Comparison of ENCODE assay signal across 19 cellular contexts in genomic region chr1:24349891-24350290, GRCh38. TPM values are rescaled to one million over a fixed set of nuclear protein-coding genes. Genes with fewer than 3 reads are reported as not detected.
DNase-seq lines count a peak whose midpoint lies in the region; FAIRE-seq and TF ChIP-seq lines count a peak whose summit lies in the region.
"Had no signal": no experiment of that assay in that cellular context is flagged by ENCODE, and none has a peak within 500 bp of the region (broad histone marks: within the 10 kb centered on the region; RNA-seq: fewer than 3 reads in every experiment).

No MANE protein-coding gene starts in this region.

- H2BK15ac ChIP-seq in mesenchymal stem cell (ENCODE audit: low read depth, poor library complexity, severe bottlenecking) = peak overlapping the region; percentile 19

- H4K8ac ChIP-seq in mesenchymal stem cell (ENCODE audit: low read length) = no peak overlapping the region

- no peak overlapping the region for H3K4me2 ChIP-seq in mammary epithelial cell (ENCODE audit: insufficient read depth, low read depth, low read length)
- no peak overlapping the region for H3K4me2 ChIP-seq in mesenchymal stem cell (ENCODE audit: low read length, poor library complexity, severe bottlenecking)

- no peak overlapping the region for H3K23ac ChIP-seq in mesenchymal stem cell (ENCODE audit: low read length in 2 of 2)

- H2BK120ac ChIP-seq in mesenchymal stem cell (ENCODE audit: low read depth, low read length) = no peak overlapping the region

- CTCF ChIA-PET in MCF 10A (lab: Yijun Ruan, JAX) = no interaction called here
- CTCF ChIA-PET in mammary epithelial cell (lab: Charles Lee; ENCODE audit: low non-redundant PET) = no interaction called here
- CTCF ChIA-PET in HEK293T (lab: Yijun Ruan, JAX) = interaction anchor here (0.5 kb wide), 1 partner anchor 151 kb away, joined by 3 read pairs; no protein-coding TSS in a partner anchor

- no peak overlapping the region for H3K4me3 ChIP-seq in mammary epithelial cell (replicated peaks in 1 of 3; ENCODE audit: insufficient read depth in 1 of 3, low read depth in 2 of 3, low read length in 3 of 3)
- no peak overlapping the region for H3K4me3 ChIP-seq in mesenchymal stem cell (ENCODE audit: insufficient read depth in 1 of 2, low read depth in 1 of 2, low read length in 2 of 2)

- no peak overlapping the region for H2BK12ac ChIP-seq in mesenchymal stem cell (ENCODE audit: low read length in 2 of 2)

- no peak overlapping the region for H3K27ac Mint-ChIP-seq in MCF 10A (ENCODE audit: low read depth, unreplicated experiment)
- peak overlapping the region; percentile 57 for H3K27ac Mint-ChIP-seq in activated naive CD4-positive, alpha-beta T cell treated with anti-CD3 and anti-CD28 coated beads, Interleukin-2, amount 50 U/mL, for 24 hours

- no peak overlapping the region for H3K27ac ChIP-seq in mammary epithelial cell (ENCODE audit: insufficient read depth, low read depth, low read length)
- H3K27ac ChIP-seq in mesenchymal stem cell (ENCODE audit: low read length, poor library complexity, severe bottlenecking) = no peak overlapping the region

- FAIRE-seq in urothelium cell line (lab: Jason Lieb, UNC) = peak; percentile 13

- WGBS in mammary epithelial cell (ENCODE audit: low coverage, missing lambda C conversion rate) = 80% methylated on average over 2 of the region's 2 CpGs
- 83% methylated on average over 2 of the region's 2 CpGs for WGBS in mesenchymal stem cell

- no peaks in the 10 kb centered on the region for H3K79me2 ChIP-seq in mammary epithelial cell (ENCODE audit: insufficient read depth, low read length)

- in situ Hi-C loops in mammary epithelial cell (cut with MboI; ENCODE audit: low sequenced_read_pairs in 2 of 2) = no loop called here

- no peaks in the 10 kb centered on the region for H3K36me3 ChIP-seq in mammary epithelial cell (ENCODE audit: insufficient read depth, low read length)
- no peaks in the 10 kb centered on the region for H3K36me3 ChIP-seq in mesenchymal stem cell (ENCODE audit: control insufficient read depth in 1 of 2, insufficient read depth in 2 of 2, low read depth in 1 of 2, low read length in 2 of 2)

- H2AFZ ChIP-seq in mammary epithelial cell (ENCODE audit: low read depth, low read length) (no peak overlapping the region), mesenchymal stem cell (ENCODE audit: low read depth, low read length) (no peak overlapping the region)

- H4K91ac ChIP-seq in mesenchymal stem cell (ENCODE audit: low read length) = no peak overlapping the region

- no peak overlapping the region for H3K4me3 Mint-ChIP-seq in MCF 10A (ENCODE audit: unreplicated experiment)
- no peak overlapping the region for H3K4me3 Mint-ChIP-seq in activated naive CD4-positive, alpha-beta T cell treated with anti-CD3 and anti-CD28 coated beads, Interleukin-2, amount 50 U/mL, for 24 hours
- H3K4me3 Mint-ChIP-seq: CD8-positive, alpha-beta memory T cell; effector memory CD8-positive, alpha-beta T cell; nephron progenitor cell had no signal

- H3K27me3 ChIP-seq in mammary epithelial cell (ENCODE audit: insufficient read depth, low read length) (no peaks in the 10 kb centered on the region), mesenchymal stem cell (ENCODE audit: control insufficient read depth in 1 of 2, insufficient read depth in 1 of 2, low read length in 2 of 2) (peaks cover 36 to 44% of the 10 kb centered on the region in 2 experiments)

- H3K9me3 ChIP-seq in mammary epithelial cell (replicated peaks; ENCODE audit: insufficient read depth, low read length) (no peaks in the 10 kb centered on the region), mesenchymal stem cell (ENCODE audit: control insufficient read depth, low read length) (no peaks in the 10 kb centered on the region)

- H3K79me1 ChIP-seq in mesenchymal stem cell (replicated peaks; ENCODE audit: low read length, poor library complexity, severe bottlenecking) = no peaks in the 10 kb centered on the region

- H3K18ac ChIP-seq in mesenchymal stem cell (ENCODE audit: low read depth in 1 of 2, low read length in 2 of 2) = no peak overlapping the region

- no peak overlapping the region for H3K4ac ChIP-seq in mesenchymal stem cell (ENCODE audit: low read depth in 1 of 2, low read length in 2 of 2)

- POLR2A ChIA-PET in MCF 10A (lab: Yijun Ruan, JAX) (no interaction called here), HEK293T (lab: Yijun Ruan, JAX) (interaction anchor here (1.0 kb wide), 1 partner anchor 39 kb away, joined by 3 read pairs; no protein-coding TSS in a partner anchor)

- H3K27me3 Mint-ChIP-seq in MCF 10A (ENCODE audit: insufficient read depth, unreplicated experiment) = no peaks in the 10 kb centered on the region
- no peaks in the 10 kb centered on the region for H3K27me3 Mint-ChIP-seq in activated naive CD4-positive, alpha-beta T cell treated with anti-CD3 and anti-CD28 coated beads, Interleukin-2, amount 50 U/mL, for 24 hours

- BruUV-seq in MCF 10A (replicated peaks; lab: Mats Ljungman, UMichigan) (no TSS peak), mammary epithelial cell (replicated peaks; lab: Mats Ljungman, UMichigan) (no TSS peak)

- no peak overlapping the region for H3K14ac ChIP-seq in mesenchymal stem cell (ENCODE audit: low read length in 2 of 2)

- DNase-seq in MCF 10A (ENCODE audit: unreplicated experiment) (peak; percentile 29), mammary epithelial cell (no peak), mesenchymal stem cell (no peak), urothelium cell line (ENCODE audit: low spot score) (no peak), activated gamma-delta T cell (lab: John Stamatoyannopoulos, UW) (no peak), NCI-H1436 (lab: John Stamatoyannopoulos, UW) (no peak), HEK293T (ENCODE audit: extremely low spot score) (no peak)
- DNase-seq: amniotic stem cell; CD8-positive, alpha-beta memory T cell; DND-41; effector memory CD8-positive, alpha-beta T cell; hippocampal formation; Karpas-422; kidney glomerular epithelial cell; NCI-H1105 treated with DMSO at 0.1 percent for 48 hours; NCI-H2171 treated with DMSO at 0.1 percent for 48 hours; nephron progenitor cell had no signal

- no peaks in the 10 kb centered on the region for H3K4me1 ChIP-seq in mammary epithelial cell (ENCODE audit: insufficient read depth, low read length)
- peaks cover 10% of the 10 kb centered on the region for H3K4me1 ChIP-seq in mesenchymal stem cell (ENCODE audit: control insufficient read depth, insufficient read depth, low read depth, low read length)

- peaks cover 9% of the 10 kb centered on the region for H3K36me3 Mint-ChIP-seq in MCF 10A (ENCODE audit: insufficient read depth, unreplicated experiment)
- H3K36me3 Mint-ChIP-seq in activated naive CD4-positive, alpha-beta T cell treated with anti-CD3 and anti-CD28 coated beads, Interleukin-2, amount 50 U/mL, for 24 hours = no peaks in the 10 kb centered on the region
- H3K36me3 Mint-ChIP-seq: CD8-positive, alpha-beta memory T cell had no signal

- H4K20me1 ChIP-seq in mammary epithelial cell (ENCODE audit: insufficient read depth, low read length) = no peaks in the 10 kb centered on the region

- no peak overlapping the region for H2BK5ac ChIP-seq in mesenchymal stem cell (ENCODE audit: low read depth, low read length, poor library complexity, severe bottlenecking)

- H3K9ac ChIP-seq in mammary epithelial cell (ENCODE audit: insufficient read depth, low read length) (no peak overlapping the region), mesenchymal stem cell (ENCODE audit: low read length) (no peak overlapping the region)

- H3K4me1 Mint-ChIP-seq in MCF 10A (ENCODE audit: insufficient read depth, unreplicated experiment) = peaks cover 14% of the 10 kb centered on the region
- peaks cover 34% of the 10 kb centered on the region for H3K4me1 Mint-ChIP-seq in activated naive CD4-positive, alpha-beta T cell treated with anti-CD3 and anti-CD28 coated beads, Interleukin-2, amount 50 U/mL, for 24 hours

- no peak overlapping the region for H2AK5ac ChIP-seq in mesenchymal stem cell (ENCODE audit: low read length, severe bottlenecking)

- dilution Hi-C loops in mammary epithelial cell (cut with HindIII; ENCODE audit: low sequenced_read_pairs) = no loop called here

- intact Hi-C loops in MCF 10A (cut with micrococcal nuclease) = no loop called here
- intact Hi-C loops in mammary epithelial cell (cut with micrococcal nuclease) = no loop called here

- TF ChIP-seq CTCF in MCF 10A (IDR thresholded peaks at IDR 0.05; ENCODE audit: unreplicated experiment) (no peak), mammary epithelial cell (conservative IDR thresholded peaks at IDR 0.05 in 1 of 2, IDR thresholded peaks at IDR 0.05 in 1 of 2; ENCODE audit: extremely low read depth in 1 of 2, insufficient read depth in 1 of 2, low read depth in 1 of 2, low read length in 2 of 2) (no peak)

- no peaks in the 10 kb centered on the region for H3K9me3 Mint-ChIP-seq in MCF 10A (ENCODE audit: unreplicated experiment)
- H3K9me3 Mint-ChIP-seq in activated naive CD4-positive, alpha-beta T cell treated with anti-CD3 and anti-CD28 coated beads, Interleukin-2, amount 50 U/mL, for 24 hours = no peaks in the 10 kb centered on the region
- H3K9me3 Mint-ChIP-seq: CD8-positive, alpha-beta memory T cell; effector memory CD8-positive, alpha-beta T cell; nephron progenitor cell had no signal

TF ChIP-seq in HEK293T, 16 proteins besides CTCF, POLR2A, EP300 and RAD21:
- no peak for TF ChIP-seq TARDBP (IDR thresholded peaks at IDR 0.05)
- no peak for TF ChIP-seq ZNF384 (IDR thresholded peaks at IDR 0.05)
- TF ChIP-seq NFRKB (IDR thresholded peaks at IDR 0.05) = no peak
- no peak for TF ChIP-seq SUZ12 (IDR thresholded peaks at IDR 0.05)
- no peak for TF ChIP-seq ARNT (IDR thresholded peaks at IDR 0.05)

RNA-seq across cellular contexts. Expression of gene GRHL3, which starts 30.7 kb away (rescaled TPM):
- total RNA-seq in MCF 10A (2022) = 4.7 and 8.9 TPM in 2 replicates
- 10 to 100 TPM in 1 of 2 donors, 1 to 10 TPM in 1; 1.3 to 15.3 TPM for total RNA-seq in mammary epithelial cell
- 3.5 TPM for polyA plus RNA-seq in mammary epithelial cell
- 1.1 TPM for polyA minus RNA-seq in mammary epithelial cell
- polyA plus RNA-seq in mesenchymal stem cell (2013, experiment 1 of 2) = 0.19 TPM
- 0.21 TPM for polyA plus RNA-seq in mesenchymal stem cell (2013, experiment 2 of 2)
- total RNA-seq: mesenteric fat pad had no signal
- polyA plus RNA-seq: CD8-positive, alpha-beta memory T cell had no signal
